In the genomic region with DNA sequence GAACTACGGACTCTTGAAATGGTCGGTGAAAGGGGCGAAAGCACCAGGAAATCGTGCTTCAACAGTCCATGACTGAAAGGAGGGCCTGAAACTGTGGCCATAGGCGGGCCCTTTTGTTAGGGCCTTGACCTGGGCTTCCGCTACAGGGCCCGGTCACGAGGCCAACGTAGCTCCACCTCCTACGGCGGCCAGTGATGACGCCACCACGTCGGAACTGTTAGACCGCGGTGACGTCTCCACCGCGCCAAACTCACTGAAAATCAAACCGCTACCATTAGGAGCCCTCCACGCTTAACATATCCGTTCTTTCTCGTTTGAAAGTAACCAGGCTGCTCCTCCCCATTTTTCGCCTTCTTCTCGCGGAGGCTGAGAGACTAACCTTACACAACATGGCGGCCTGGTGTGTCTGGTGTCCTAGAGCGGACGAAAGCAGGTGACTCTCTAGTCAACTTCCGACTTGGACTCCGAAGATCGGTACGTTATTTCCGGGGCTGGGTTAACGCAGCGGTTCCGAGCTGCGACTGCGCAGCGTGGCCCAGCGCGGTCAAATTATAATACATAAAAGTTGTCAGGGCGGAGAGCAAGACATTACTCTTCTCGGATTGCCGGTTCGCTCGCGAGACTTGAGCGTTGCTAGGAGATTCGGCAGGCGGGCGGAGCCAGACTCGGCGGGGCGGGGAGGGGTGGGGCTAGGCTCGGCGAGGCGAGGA, we compare ENCODE assay signal across 8 cellular contexts. TPM values are rescaled to one million over a fixed set of nuclear protein-coding genes. Genes with fewer than 3 reads are reported as not detected.
DNase-seq lines count a peak whose midpoint lies in the region; ATAC-seq and TF ChIP-seq lines count a peak whose summit lies in the region.

No MANE protein-coding gene starts in this region.

- DNase-seq in AG09319 (ENCODE audit: extremely low read depth, low read depth), result peak; percentile 98
- peak; percentile 99 for DNase-seq in NCI-H2227 treated with DMSO at 0.1 percent for 48 hours (lab: John Stamatoyannopoulos, UW)
- DNase-seq in WTC11 (ENCODE audit: low spot score), result peak; percentile 94
- peak; percentile 99 for DNase-seq in central memory CD4-positive, alpha-beta T cell
- peak; percentile 99 for DNase-seq in inferior parietal cortex (ENCODE audit: extremely low spot score)
- DNase-seq in smooth muscle cell of the brain vasculature (ENCODE audit: low read depth, low spot score), result peak; percentile 98

- H3K36me3 Mint-ChIP-seq in WTC11, result 0 out of 2 replicates have a peak, but pooled peaks cover 5% of the 10 kb centered on the region

- H3K9me3 Mint-ChIP-seq in WTC11, result no peaks in the 10 kb centered on the region

- no peak overlapping the region for H3K27ac Mint-ChIP-seq in WTC11

- no peaks in the 10 kb centered on the region for H3K27me3 Mint-ChIP-seq in WTC11 (ENCODE audit: low read depth)

- H3K4me1 Mint-ChIP-seq in WTC11, result peaks cover 32% of the 10 kb centered on the region

- POLR2A ChIA-PET in WTC11 (lab: Charles Lee), result interaction anchor here (0.6 to 3.8 kb wide), 14 partner anchors 12 to 977 kb away, joined by 3 to 27 read pairs (median 4); a partner anchor contains a TSS

- no peak overlapping the region for H3K4me3 Mint-ChIP-seq in WTC11

- TF ChIP-seq CTCF in AG09319 (IDR thresholded peaks at IDR 0.05; ENCODE audit: low read depth, low read length), result no peak
- TF ChIP-seq CTCF in WTC11 (IDR thresholded peaks at IDR 0.05), result no peak

- peak; percentile 82 for ATAC-seq in GM19023 (IDR thresholded peaks at IDR 0.05; ENCODE audit: unreplicated experiment)
- peak; percentile 79 for ATAC-seq in HG03175 (IDR thresholded peaks at IDR 0.05; ENCODE audit: unreplicated experiment)
- peak; percentile 78 for ATAC-seq in WTC11

- CTCF ChIA-PET in WTC11 (lab: Charles Lee), result interaction anchor here (0.9 to 3.2 kb wide), 15 partner anchors 13 to 737 kb away, joined by 3 to 15 read pairs (median 6); a partner anchor contains a TSS

TF ChIP-seq in WTC11, 78 proteins besides CTCF, POLR2A, EP300 and RAD21 (continues in another document):
- TF ChIP-seq, protein P1, sequence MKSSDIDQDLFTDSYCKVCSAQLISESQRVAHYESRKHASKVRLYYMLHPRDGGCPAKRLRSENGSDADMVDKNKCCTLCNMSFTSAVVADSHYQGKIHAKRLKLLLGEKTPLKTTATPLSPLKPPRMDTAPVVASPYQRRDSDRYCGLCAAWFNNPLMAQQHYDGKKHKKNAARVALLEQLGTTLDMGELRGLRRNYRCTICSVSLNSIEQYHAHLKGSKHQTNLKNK (CRISPR knock-in tag; IDR thresholded peaks at IDR 0.05), result 0 out of 2 replicates have a peak, but pooled peaks have one; percentile 30
- TF ChIP-seq TP53 (CRISPR knock-in tag; IDR thresholded peaks at IDR 0.05) (no peak), FOXK1 (CRISPR knock-in tag; IDR thresholded peaks at IDR 0.05) (peak; percentile 85), SP1 (CRISPR knock-in tag; conservative IDR thresholded peaks at IDR 0.05) (peak; percentile 79), ZNF671 (CRISPR knock-in tag; IDR thresholded peaks at IDR 0.05) (peak; percentile 34; the same call in 1 of the 2 replicates), OVOL2 (CRISPR knock-in tag; IDR thresholded peaks at IDR 0.05; ENCODE audit: borderline replicate concordance) (peak; percentile 23; the same call in 1 of the 2 replicates), FOXP1 (CRISPR knock-in tag; IDR thresholded peaks at IDR 0.05; ENCODE audit: borderline replicate concordance) (0 out of 2 replicates have a peak, but pooled peaks have one; percentile 9), CREM (CRISPR knock-in tag; IDR thresholded peaks at IDR 0.05) (peak; percentile 96), FOXJ3 (CRISPR knock-in tag; IDR thresholded peaks at IDR 0.05; ENCODE audit: borderline replicate concordance) (no peak), EMX1 (CRISPR knock-in tag; IDR thresholded peaks at IDR 0.05) (0 out of 2 replicates have a peak, but pooled peaks have one; percentile 75), RORB (CRISPR knock-in tag; IDR thresholded peaks at IDR 0.05) (no peak), GABPB1 (CRISPR knock-in tag; IDR thresholded peaks at IDR 0.05) (peak; percentile 19; the same call in 1 of the 2 replicates), CREB1 (CRISPR knock-in tag; IDR thresholded peaks at IDR 0.05) (0 out of 2 replicates have a peak, but pooled peaks have one; percentile 46)
- TF ChIP-seq, protein P2, sequence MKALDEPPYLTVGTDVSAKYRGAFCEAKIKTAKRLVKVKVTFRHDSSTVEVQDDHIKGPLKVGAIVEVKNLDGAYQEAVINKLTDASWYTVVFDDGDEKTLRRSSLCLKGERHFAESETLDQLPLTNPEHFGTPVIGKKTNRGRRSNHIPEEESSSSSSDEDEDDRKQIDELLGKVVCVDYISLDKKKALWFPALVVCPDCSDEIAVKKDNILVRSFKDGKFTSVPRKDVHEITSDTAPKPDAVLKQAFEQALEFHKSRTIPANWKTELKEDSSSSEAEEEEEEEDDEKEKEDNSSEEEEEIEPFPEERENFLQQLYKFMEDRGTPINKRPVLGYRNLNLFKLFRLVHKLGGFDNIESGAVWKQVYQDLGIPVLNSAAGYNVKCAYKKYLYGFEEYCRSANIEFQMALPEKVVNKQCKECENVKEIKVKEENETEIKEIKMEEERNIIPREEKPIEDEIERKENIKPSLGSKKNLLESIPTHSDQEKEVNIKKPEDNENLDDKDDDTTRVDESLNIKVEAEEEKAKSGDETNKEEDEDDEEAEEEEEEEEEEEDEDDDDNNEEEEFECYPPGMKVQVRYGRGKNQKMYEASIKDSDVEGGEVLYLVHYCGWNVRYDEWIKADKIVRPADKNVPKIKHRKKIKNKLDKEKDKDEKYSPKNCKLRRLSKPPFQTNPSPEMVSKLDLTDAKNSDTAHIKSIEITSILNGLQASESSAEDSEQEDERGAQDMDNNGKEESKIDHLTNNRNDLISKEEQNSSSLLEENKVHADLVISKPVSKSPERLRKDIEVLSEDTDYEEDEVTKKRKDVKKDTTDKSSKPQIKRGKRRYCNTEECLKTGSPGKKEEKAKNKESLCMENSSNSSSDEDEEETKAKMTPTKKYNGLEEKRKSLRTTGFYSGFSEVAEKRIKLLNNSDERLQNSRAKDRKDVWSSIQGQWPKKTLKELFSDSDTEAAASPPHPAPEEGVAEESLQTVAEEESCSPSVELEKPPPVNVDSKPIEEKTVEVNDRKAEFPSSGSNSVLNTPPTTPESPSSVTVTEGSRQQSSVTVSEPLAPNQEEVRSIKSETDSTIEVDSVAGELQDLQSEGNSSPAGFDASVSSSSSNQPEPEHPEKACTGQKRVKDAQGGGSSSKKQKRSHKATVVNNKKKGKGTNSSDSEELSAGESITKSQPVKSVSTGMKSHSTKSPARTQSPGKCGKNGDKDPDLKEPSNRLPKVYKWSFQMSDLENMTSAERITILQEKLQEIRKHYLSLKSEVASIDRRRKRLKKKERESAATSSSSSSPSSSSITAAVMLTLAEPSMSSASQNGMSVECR (CRISPR knock-in tag; IDR thresholded peaks at IDR 0.05; ENCODE audit: borderline replicate concordance), result no peak
- TF ChIP-seq, protein P3, sequence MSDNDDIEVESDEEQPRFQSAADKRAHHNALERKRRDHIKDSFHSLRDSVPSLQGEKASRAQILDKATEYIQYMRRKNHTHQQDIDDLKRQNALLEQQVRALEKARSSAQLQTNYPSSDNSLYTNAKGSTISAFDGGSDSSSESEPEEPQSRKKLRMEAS (CRISPR knock-in tag; IDR thresholded peaks at IDR 0.05), result peak; percentile 53
- TF ChIP-seq, protein P4, sequence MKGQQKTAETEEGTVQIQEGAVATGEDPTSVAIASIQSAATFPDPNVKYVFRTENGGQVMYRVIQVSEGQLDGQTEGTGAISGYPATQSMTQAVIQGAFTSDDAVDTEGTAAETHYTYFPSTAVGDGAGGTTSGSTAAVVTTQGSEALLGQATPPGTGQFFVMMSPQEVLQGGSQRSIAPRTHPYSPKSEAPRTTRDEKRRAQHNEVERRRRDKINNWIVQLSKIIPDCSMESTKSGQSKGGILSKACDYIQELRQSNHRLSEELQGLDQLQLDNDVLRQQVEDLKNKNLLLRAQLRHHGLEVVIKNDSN (CRISPR knock-in tag; IDR thresholded peaks at IDR 0.05), result peak; percentile 94
- TF ChIP-seq, protein P5, sequence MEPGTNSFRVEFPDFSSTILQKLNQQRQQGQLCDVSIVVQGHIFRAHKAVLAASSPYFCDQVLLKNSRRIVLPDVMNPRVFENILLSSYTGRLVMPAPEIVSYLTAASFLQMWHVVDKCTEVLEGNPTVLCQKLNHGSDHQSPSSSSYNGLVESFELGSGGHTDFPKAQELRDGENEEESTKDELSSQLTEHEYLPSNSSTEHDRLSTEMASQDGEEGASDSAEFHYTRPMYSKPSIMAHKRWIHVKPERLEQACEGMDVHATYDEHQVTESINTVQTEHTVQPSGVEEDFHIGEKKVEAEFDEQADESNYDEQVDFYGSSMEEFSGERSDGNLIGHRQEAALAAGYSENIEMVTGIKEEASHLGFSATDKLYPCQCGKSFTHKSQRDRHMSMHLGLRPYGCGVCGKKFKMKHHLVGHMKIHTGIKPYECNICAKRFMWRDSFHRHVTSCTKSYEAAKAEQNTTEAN (CRISPR knock-in tag; IDR thresholded peaks at IDR 0.05), result peak; percentile 20; the same call in 1 of the 2 replicates
- TF ChIP-seq, protein P6, sequence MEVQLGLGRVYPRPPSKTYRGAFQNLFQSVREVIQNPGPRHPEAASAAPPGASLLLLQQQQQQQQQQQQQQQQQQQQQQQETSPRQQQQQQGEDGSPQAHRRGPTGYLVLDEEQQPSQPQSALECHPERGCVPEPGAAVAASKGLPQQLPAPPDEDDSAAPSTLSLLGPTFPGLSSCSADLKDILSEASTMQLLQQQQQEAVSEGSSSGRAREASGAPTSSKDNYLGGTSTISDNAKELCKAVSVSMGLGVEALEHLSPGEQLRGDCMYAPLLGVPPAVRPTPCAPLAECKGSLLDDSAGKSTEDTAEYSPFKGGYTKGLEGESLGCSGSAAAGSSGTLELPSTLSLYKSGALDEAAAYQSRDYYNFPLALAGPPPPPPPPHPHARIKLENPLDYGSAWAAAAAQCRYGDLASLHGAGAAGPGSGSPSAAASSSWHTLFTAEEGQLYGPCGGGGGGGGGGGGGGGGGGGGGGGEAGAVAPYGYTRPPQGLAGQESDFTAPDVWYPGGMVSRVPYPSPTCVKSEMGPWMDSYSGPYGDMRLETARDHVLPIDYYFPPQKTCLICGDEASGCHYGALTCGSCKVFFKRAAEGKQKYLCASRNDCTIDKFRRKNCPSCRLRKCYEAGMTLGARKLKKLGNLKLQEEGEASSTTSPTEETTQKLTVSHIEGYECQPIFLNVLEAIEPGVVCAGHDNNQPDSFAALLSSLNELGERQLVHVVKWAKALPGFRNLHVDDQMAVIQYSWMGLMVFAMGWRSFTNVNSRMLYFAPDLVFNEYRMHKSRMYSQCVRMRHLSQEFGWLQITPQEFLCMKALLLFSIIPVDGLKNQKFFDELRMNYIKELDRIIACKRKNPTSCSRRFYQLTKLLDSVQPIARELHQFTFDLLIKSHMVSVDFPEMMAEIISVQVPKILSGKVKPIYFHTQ (CRISPR knock-in tag; IDR thresholded peaks at IDR 0.05), result 0 out of 2 replicates have a peak, but pooled peaks have one; percentile 49

RNA-seq across cellular contexts. Expression of a gene that starts 0.4 kb away (rescaled TPM):
- 167 to 211 TPM (median 185 TPM) in 3 replicates for total RNA-seq in WTC11 (2021)

RNA-seq across cellular contexts. Expression of a gene that starts 23.9 kb away (rescaled TPM):
- total RNA-seq in WTC11 (2021), result 30.4 to 33.1 TPM (median 32.1 TPM) in 3 replicates

Comparison
In these comparisons a context has a peak if more than half of its experiments do, and no peak if none do; other contexts are left out.
1. Peak in every context shown above with its lines: DNase-seq and ATAC-seq.